In the genomic region with DNA sequence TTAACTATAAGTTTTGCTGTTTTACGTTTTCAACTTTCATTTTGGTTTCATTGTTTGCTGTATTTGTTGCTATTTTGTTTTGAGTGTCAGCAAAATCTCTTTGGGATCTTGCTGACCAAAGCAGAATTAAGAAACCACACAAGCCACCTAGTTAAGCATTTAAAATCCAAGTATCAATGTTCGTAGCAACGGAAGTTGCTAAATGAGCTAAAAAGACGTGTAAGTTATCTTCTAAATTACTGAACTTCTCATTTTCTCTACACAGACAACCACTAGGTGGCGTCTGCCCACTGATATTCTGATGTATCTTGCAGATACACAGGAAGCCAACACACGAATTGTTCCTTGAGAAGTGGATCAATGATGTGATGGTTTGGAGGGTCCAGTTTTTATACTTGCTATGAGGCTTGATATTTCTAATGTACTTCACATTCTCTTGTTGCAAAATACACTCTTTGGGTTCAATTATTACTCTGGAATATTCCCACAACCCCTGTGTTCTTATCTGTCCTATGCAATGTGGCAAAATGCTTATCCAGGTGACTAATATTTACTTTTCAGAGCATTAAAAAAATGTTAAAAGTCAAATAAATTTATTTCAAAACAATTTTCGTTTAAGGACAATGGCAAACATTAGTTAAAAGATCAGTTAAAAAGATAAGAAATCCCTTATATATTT, we compare ENCODE assay signal across 8 cellular contexts.
DNase-seq lines count a peak whose midpoint lies in the region; ATAC-seq, FAIRE-seq and TF ChIP-seq lines count a peak whose summit lies in the region.

No MANE protein-coding gene starts in this region.

- 6% methylated on average over 7 of the region's 7 CpGs for WGBS in HepG2 (ENCODE audit: low lambda C conversion rate)

- no peaks in the 10 kb centered on the region for H3K4me1 ChIP-seq in breast epithelium
- H3K4me1 ChIP-seq in HepG2 (ENCODE audit: insufficient read depth, low read length) = no peaks in the 10 kb centered on the region

- intact Hi-C loops in breast epithelium (cut with DNase I; ENCODE audit: low total_unique reads) = no loop called here
- intact Hi-C loops in HepG2 (cut with micrococcal nuclease; ENCODE audit: unreplicated experiment) = loop anchor here (1.0 kb wide), 1 partner anchor 381 kb away; no protein-coding TSS in a partner anchor

- H3K79me2 ChIP-seq in HepG2 (ENCODE audit: insufficient read depth, low read length) = no peaks in the 10 kb centered on the region

- peak overlapping the region; percentile 31; the same call in 1 of the 2 replicates for H3K4me2 ChIP-seq in HepG2 (ENCODE audit: low read depth, low read length)

- CTCF ChIA-PET in HepG2 (lab: Yijun Ruan, JAX; ENCODE audit: low intra/inter-chr PET ratio, low total read pairs) = interaction anchor here (4.0 kb wide), 1 partner anchor 380 kb away, joined by 35 read pairs; no protein-coding TSS in a partner anchor

- in situ Hi-C loops in HepG2 (cut with HindIII; ENCODE audit: extremely low pct_ligation_motif_present, low pct_unique_long_range_greater_than_20kb) = loop anchor here (5.0 kb wide), 1 partner anchor 379 kb away; no protein-coding TSS in a partner anchor

- TF ChIP-seq EP300 in HepG2 (IDR thresholded peaks at IDR 0.05; ENCODE audit: low read depth in 2 of 2, low read length in 2 of 2) = no peak
- TF ChIP-seq EP300 in HepG2 (CRISPR knock-in tag; IDR thresholded peaks at IDR 0.05; ENCODE audit: borderline replicate concordance) = no peak

- no peaks in the 10 kb centered on the region for H3K36me3 ChIP-seq in breast epithelium
- no peaks in the 10 kb centered on the region for H3K36me3 ChIP-seq in HepG2 (replicated peaks in 1 of 2; ENCODE audit: control insufficient read depth in 1 of 2, insufficient read depth in 2 of 2, low read length in 2 of 2)

- peak; percentile 80 for ATAC-seq in GM21576 (IDR thresholded peaks at IDR 0.05; ENCODE audit: unreplicated experiment)
- peak; percentile 79 for ATAC-seq in HepG2

- FAIRE-seq in HTR-8/SVneo (lab: Jason Lieb, UNC) = no peak
- FAIRE-seq in RCC 7860 (lab: Jason Lieb, UNC) = no peak
- peak; percentile 73 for FAIRE-seq in HepG2 (lab: Jason Lieb, UNC)

- H3K27ac ChIP-seq in breast epithelium (no peak overlapping the region), HepG2 (ENCODE audit: extremely low read length, insufficient read depth, low read length) (no peak overlapping the region)

- peak in 2 of 3 donors; percentile 56 to 59 for TF ChIP-seq CTCF in breast epithelium (IDR thresholded peaks at IDR 0.05)
- TF ChIP-seq CTCF in HepG2 (CRISPR knock-in tag; IDR thresholded peaks at IDR 0.05) = peak; percentile 80

- H3K9ac ChIP-seq in HepG2 (ENCODE audit: insufficient read depth, low read depth, low read length) = no peak overlapping the region

- TF ChIP-seq RAD21 in HepG2 (CRISPR knock-in tag; IDR thresholded peaks at IDR 0.05) = no peak

- H3K27me3 ChIP-seq in breast epithelium = no peaks in the 10 kb centered on the region
- no peaks in the 10 kb centered on the region for H3K27me3 ChIP-seq in HepG2 (ENCODE audit: control insufficient read depth in 1 of 2, insufficient read depth in 2 of 2, low read length in 2 of 2)

- peak overlapping the region; percentile 56 for H2AFZ ChIP-seq in HepG2 (ENCODE audit: low read length)

- POLR2A ChIA-PET in HepG2 (lab: Yijun Ruan, JAX) = no interaction called here

- DNase-seq in activated naive CD4-positive, alpha-beta T cell treated with Interleukin-2 at 50 U/mL for 16 hours = peak; percentile 4
- DNase-seq in activated naive CD4-positive, alpha-beta T cell (lab: John Stamatoyannopoulos, UW) = no peak
- DNase-seq in HTR-8/SVneo (ENCODE audit: insufficient read length, low spot score) (peak; percentile 10), RCC 7860 (ENCODE audit: low spot score) (peak; percentile 42), breast epithelium (ENCODE audit: low spot score in 2 of 2) (no peak), HepG2 (ENCODE audit: low spot score) (peak; percentile 59)
- peak; percentile 8 to 23 for DNase-seq in stimulated activated CD8-positive, alpha-beta memory T cell treated with anti-CD3 and anti-CD28 coated beads, Interleukin-2, amount 100 ng/mL, for 48 hours (ENCODE audit: low read depth in 2 of 2)

- no peaks in the 10 kb centered on the region for H3K9me3 ChIP-seq in breast epithelium
- H3K9me3 ChIP-seq in HepG2 (ENCODE audit: low read length) = no peaks in the 10 kb centered on the region

- H3K4me3 ChIP-seq in breast epithelium = peak overlapping the region in 1 of 3 donors; percentile 40
- H3K4me3 ChIP-seq in HepG2 (replicated peaks in 1 of 3; ENCODE audit: insufficient read depth in 1 of 3, low read depth in 2 of 3, low read length in 3 of 3) = peak overlapping the region in 1 of 3 experiments; percentile 27; a peak in 2 of 6 replicates

- BruUV-seq in HepG2 (replicated peaks; lab: Mats Ljungman, UMichigan) = no TSS peak

- H4K20me1 ChIP-seq in HepG2 (ENCODE audit: insufficient read depth, low read length) = no peaks in the 10 kb centered on the region

- TF ChIP-seq POLR2A in breast epithelium (IDR thresholded peaks at IDR 0.05) = no peak
- TF ChIP-seq POLR2A in HepG2 (IDR thresholded peaks at IDR 0.05; ENCODE audit: insufficient read depth in 1 of 2, low read depth in 2 of 2, low read length in 2 of 2) = no peak

TF ChIP-seq in HepG2, 621 proteins besides CTCF, POLR2A, EP300 and RAD21 (continues in another document):
- TF ChIP-seq RFXAP (CRISPR knock-in tag; IDR thresholded peaks at IDR 0.05; ENCODE audit: borderline replicate concordance) (no peak), TCF12 (IDR thresholded peaks at IDR 0.05) (no peak), TCF12 (CRISPR knock-in tag; IDR thresholded peaks at IDR 0.05) (no peak), WIZ (CRISPR knock-in tag; IDR thresholded peaks at IDR 0.05) (no peak), HMGXB4 (CRISPR knock-in tag; IDR thresholded peaks at IDR 0.05; ENCODE audit: borderline replicate concordance in 1 of 2, low read depth in 1 of 2) (no peak), SOX13 (IDR thresholded peaks at IDR 0.05) (no peak), SOX13 (CRISPR knock-in tag; conservative IDR thresholded peaks at IDR 0.05 in 1 of 2, IDR thresholded peaks at IDR 0.05 in 1 of 2) (no peak), KLF12 (CRISPR knock-in tag; IDR thresholded peaks at IDR 0.05; ENCODE audit: borderline replicate concordance) (no peak), ZNF777 (CRISPR knock-in tag; IDR thresholded peaks at IDR 0.05) (no peak), TFE3 (CRISPR knock-in tag; IDR thresholded peaks at IDR 0.05) (no peak), ARID5B (CRISPR knock-in tag; IDR thresholded peaks at IDR 0.05) (0 out of 2 replicates have a peak, but pooled peaks have one; percentile 12), ZNF577 (CRISPR knock-in tag; IDR thresholded peaks at IDR 0.05; ENCODE audit: borderline replicate concordance, low read depth) (no peak), MTF2 (CRISPR knock-in tag; IDR thresholded peaks at IDR 0.05; ENCODE audit: borderline replicate concordance) (no peak)

Comparison
In these comparisons a context has a peak if more than half of its experiments do, and no peak if none do; other contexts are left out.
1. DNase-seq: peak in activated naive CD4-positive, alpha-beta T cell treated with Interleukin-2 at 50 U/mL for 16 hours (single experiment), HTR-8/SVneo (single experiment), RCC 7860 (single experiment), HepG2 (single experiment) and stimulated activated CD8-positive, alpha-beta memory T cell treated with anti-CD3 and anti-CD28 coated beads, Interleukin-2, amount 100 ng/mL, for 48 hours (2 of 2); none in activated naive CD4-positive, alpha-beta T cell (0 of 4) and breast epithelium (0 of 2).